21 cellular contexts compared by ENCODE assay signal in the genomic region with DNA sequence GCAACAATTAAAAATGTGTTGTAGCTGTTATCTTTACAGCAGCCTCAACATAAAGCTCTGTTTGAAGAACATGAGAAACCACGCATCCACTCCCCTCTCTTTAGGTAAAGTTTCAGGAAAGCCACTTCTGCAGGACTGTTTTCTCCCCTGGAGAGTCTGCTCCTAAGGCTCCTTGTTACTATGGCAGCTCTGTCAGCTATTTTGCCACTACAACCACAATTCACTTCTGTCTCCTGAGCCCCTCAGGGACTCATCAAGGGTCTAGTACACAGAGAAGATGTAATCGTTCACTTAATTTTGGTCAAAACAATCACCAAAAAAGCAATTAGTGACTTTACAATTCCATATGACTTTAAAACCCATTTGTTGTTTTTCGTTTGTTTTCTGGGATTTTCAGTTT.
"Had no signal": no experiment of that assay in that cellular context is flagged by ENCODE, and none has a peak within 500 bp of the region (broad histone marks: within the 10 kb centered on the region; RNA-seq: fewer than 3 reads in every experiment).

No MANE protein-coding gene starts in this region.

- H3K36me3 Mint-ChIP-seq: activated naive CD4-positive, alpha-beta T cell treated with anti-CD3 and anti-CD28 coated beads, Interleukin-2, amount 50 U/mL, for 24 hours; immature natural killer cell had no signal

- H3K4me3 ChIP-seq: ascending aorta, gastroesophageal sphincter, heart left ventricle, thyroid gland had no signal

- H3K4me1 Mint-ChIP-seq: activated naive CD4-positive, alpha-beta T cell treated with anti-CD3 and anti-CD28 coated beads, Interleukin-2, amount 50 U/mL, for 24 hours; immature natural killer cell had no signal

- H3K4me1 ChIP-seq: ascending aorta, heart left ventricle, thyroid gland had no signal

- H3K27me3 Mint-ChIP-seq: activated naive CD4-positive, alpha-beta T cell treated with anti-CD3 and anti-CD28 coated beads, Interleukin-2, amount 50 U/mL, for 24 hours; progenitor cell of endocrine pancreas had no signal

- H3K27ac Mint-ChIP-seq: activated naive CD4-positive, alpha-beta T cell treated with anti-CD3 and anti-CD28 coated beads, Interleukin-2, amount 50 U/mL, for 24 hours; immature natural killer cell; progenitor cell of endocrine pancreas had no signal

- ATAC-seq: esophagus mucosa, gastroesophageal sphincter, heart left ventricle had no signal

- H3K9me3 ChIP-seq: ascending aorta, gastroesophageal sphincter, heart left ventricle, thyroid gland had no signal

- H3K27me3 ChIP-seq: ascending aorta, gastroesophageal sphincter, heart left ventricle, thyroid gland had no signal

- DNase-seq: activated CD4-positive, alpha-beta T cell treated with anti-CD3 and anti-CD28 coated beads, Interleukin-2, amount 50 U/mL, for 1 hour; activated CD4-positive, CD25-positive, alpha-beta regulatory T cell treated with anti-CD3 and anti-CD28 coated beads, Interleukin-2, amount 50 U/mL, for 72 hours; activated CD8-positive, alpha-beta memory T cell treated with anti-CD3 and anti-CD28 coated beads for 24 hours; activated CD8-positive, alpha-beta memory T cell treated with anti-CD3 and anti-CD28 coated beads, Interleukin-2, amount 50 U/mL, for 48 hours; activated effector memory CD4-positive, alpha-beta T cell treated with anti-CD3 and anti-CD28 coated beads, Interleukin-2, amount 50 U/mL, for 16 hours; activated T-cell treated with anti-CD3 and anti-CD28 coated beads, Interleukin-2, amount 50 U/mL, for 48 hours; cerebellar nuclear complex; effector CD8-positive, alpha-beta T cell; heart left ventricle; immature natural killer cell; kidney glomerular epithelial cell; stimulated activated CD4-positive, alpha-beta T cell treated with anti-CD3 and anti-CD28 coated beads, Interleukin-2, amount 100 ng/mL, for 24 hours; stimulated activated naive CD4-positive, alpha-beta T cell treated with Interleukin-2 at 50 U/mL for 16 hours; T-helper 2 cell; thyroid gland had no signal

- H3K27ac ChIP-seq: ascending aorta, gastroesophageal sphincter, heart left ventricle, thyroid gland, VCaP had no signal

- H3K9me3 Mint-ChIP-seq: activated naive CD4-positive, alpha-beta T cell treated with anti-CD3 and anti-CD28 coated beads, Interleukin-2, amount 50 U/mL, for 24 hours had no signal

- H3K36me3 ChIP-seq: ascending aorta, gastroesophageal sphincter, heart left ventricle, thyroid gland had no signal

- H3K4me3 Mint-ChIP-seq: activated naive CD4-positive, alpha-beta T cell treated with anti-CD3 and anti-CD28 coated beads, Interleukin-2, amount 50 U/mL, for 24 hours; immature natural killer cell had no signal
